ENCODE assay signal across 14 cellular contexts in the genomic region with DNA sequence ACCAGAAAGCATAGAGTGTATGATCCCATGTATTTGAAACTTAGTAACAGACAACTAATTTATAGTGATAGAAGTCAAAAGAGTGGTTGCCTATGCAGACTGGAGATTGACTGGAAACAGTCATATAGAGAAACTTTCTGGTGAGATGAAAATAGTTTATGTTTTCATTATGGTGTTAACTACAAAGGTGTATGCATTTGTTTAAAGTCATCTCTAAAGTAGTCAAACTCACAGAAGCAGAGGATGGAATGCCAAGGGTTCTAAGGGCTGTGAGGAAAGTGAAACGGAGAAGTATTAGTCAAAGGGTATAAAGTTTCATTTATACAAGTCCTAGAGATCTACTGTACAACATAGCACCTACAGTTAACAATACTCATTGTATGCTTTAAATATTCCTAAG. TPM values are rescaled to one million over a fixed set of nuclear protein-coding genes. Genes with fewer than 3 reads are reported as not detected.
A peak's percentile ranks its signal among the peaks of the same experiment; 100 is the strongest.
DNase-seq lines count a peak whose midpoint lies in the region; ATAC-seq and TF ChIP-seq lines count a peak whose summit lies in the region.
"Had no signal": no experiment of that assay in that cellular context is flagged by ENCODE, and none has a peak within 500 bp of the region (broad histone marks: within the 10 kb centered on the region; RNA-seq: fewer than 3 reads in every experiment).

No MANE protein-coding gene starts in this region.

- H3K4me1 Mint-ChIP-seq in stimulated activated naive CD8-positive, alpha-beta T cell treated with anti-CD3 and anti-CD28 coated beads, Interleukin-15, amount 100 ng/mL, for 72 hours: peaks cover 9% of the 10 kb centered on the region

- no peak overlapping the region for H3K4me3 ChIP-seq in heart left ventricle
- H3K4me3 ChIP-seq: skin epidermis had no signal

- H3K36me3 Mint-ChIP-seq in activated naive CD4-positive, alpha-beta T cell treated with anti-CD3 and anti-CD28 coated beads, Interleukin-2, amount 50 U/mL, for 72 hours: peaks cover 0 to 26% of the 10 kb centered on the region in 2 donors

- no peaks in the 10 kb centered on the region for H3K4me1 ChIP-seq in heart left ventricle

- no peaks in the 10 kb centered on the region for H3K36me3 ChIP-seq in heart left ventricle

- no peaks in the 10 kb centered on the region for H3K27me3 ChIP-seq in heart left ventricle

- no peak overlapping the region for H3K4me3 Mint-ChIP-seq in stimulated activated naive CD8-positive, alpha-beta T cell treated with anti-CD3 and anti-CD28 coated beads, Interleukin-15, amount 100 ng/mL, for 72 hours
- H3K4me3 Mint-ChIP-seq: naive thymus-derived CD8-positive, alpha-beta T cell; T-helper 1 cell treated with Interleukin-12 subunit alpha and Interleukin-12 subunit beta and Interleukin-4 antibody, amounts not matched to agents 30 μg/mL and 1 μg/mL, for 36 hours had no signal

- DNase-seq in activated naive CD4-positive, alpha-beta T cell treated with anti-CD3 and anti-CD28 coated beads, Interleukin-2, amount 50 U/mL, for 72 hours (ENCODE audit: low spot score in 2 of 2): peak in 1 of 2 donors; percentile 7
- no peak for DNase-seq in activated naive CD4-positive, alpha-beta T cell treated with anti-CD3 and anti-CD28 coated beads, Interleukin-2, amount 50 U/mL, for 16 hours
- DNase-seq in stimulated activated naive CD8-positive, alpha-beta T cell treated with anti-CD3 and anti-CD28 coated beads, Interleukin-15, amount 100 ng/mL, for 72 hours: peak in 1 of 2 donors; percentile 15
- DNase-seq in NCI-H69 (lab: John Stamatoyannopoulos, UW): no peak
- no peak for DNase-seq in ACHN
- no peak for DNase-seq in heart left ventricle
- DNase-seq: activated CD8-positive, alpha-beta memory T cell treated with anti-CD3 and anti-CD28 coated beads, Interleukin-2, amount 50 U/mL, for 48 hours; naive thymus-derived CD8-positive, alpha-beta T cell; NCI-H1092 treated with DMSO at 0.1 percent for 48 hours had no signal

- no peak for TF ChIP-seq POLR2A in heart left ventricle (IDR thresholded peaks at IDR 0.05)

- intact Hi-C loops in heart left ventricle (cut with DNase I): no loop called here

- 64 to 100% (median 83%) methylated on average over 1 of the region's 1 CpG for WGBS in heart left ventricle, 4 donors

- peaks cover 0 to 6% of the 10 kb centered on the region in 2 donors for H3K9me3 Mint-ChIP-seq in activated naive CD4-positive, alpha-beta T cell treated with anti-CD3 and anti-CD28 coated beads, Interleukin-2, amount 50 U/mL, for 72 hours
- H3K9me3 Mint-ChIP-seq in stimulated activated naive CD8-positive, alpha-beta T cell treated with anti-CD3 and anti-CD28 coated beads, Interleukin-15, amount 100 ng/mL, for 72 hours: no peaks in the 10 kb centered on the region

- H3K27ac ChIP-seq in heart left ventricle: no peak overlapping the region
- H3K27ac ChIP-seq: HL-60, skin epidermis had no signal

- H3K27ac Mint-ChIP-seq in activated naive CD4-positive, alpha-beta T cell treated with anti-CD3 and anti-CD28 coated beads, Interleukin-2, amount 50 U/mL, for 72 hours: no peak overlapping the region
- no peak overlapping the region for H3K27ac Mint-ChIP-seq in stimulated activated naive CD8-positive, alpha-beta T cell treated with anti-CD3 and anti-CD28 coated beads, Interleukin-15, amount 100 ng/mL, for 72 hours
- H3K27ac Mint-ChIP-seq: naive thymus-derived CD8-positive, alpha-beta T cell; T-helper 1 cell treated with Interleukin-12 subunit alpha and Interleukin-12 subunit beta and Interleukin-4 antibody, amounts not matched to agents 30 μg/mL and 1 μg/mL, for 36 hours had no signal

- no peaks in the 10 kb centered on the region for H3K27me3 Mint-ChIP-seq in stimulated activated naive CD8-positive, alpha-beta T cell treated with anti-CD3 and anti-CD28 coated beads, Interleukin-15, amount 100 ng/mL, for 72 hours
- H3K27me3 Mint-ChIP-seq: naive thymus-derived CD8-positive, alpha-beta T cell had no signal

- ATAC-seq in activated naive CD4-positive, alpha-beta T cell treated with anti-CD3 and anti-CD28 coated beads, Interleukin-2, amount 50 U/mL, for 72 hours: peak; percentile 93 to 98
- ATAC-seq in GM21528 (IDR thresholded peaks at IDR 0.05; ENCODE audit: low FRiP score, unreplicated experiment) (peak; percentile 80), HG03095 (IDR thresholded peaks at IDR 0.05; ENCODE audit: unreplicated experiment) (peak; percentile 90), heart left ventricle (no peak)
- ATAC-seq in stimulated activated naive CD8-positive, alpha-beta T cell treated with anti-CD3 and anti-CD28 coated beads, Interleukin-15, amount 100 ng/mL, for 72 hours: peak; percentile 99
- ATAC-seq: naive thymus-derived CD8-positive, alpha-beta T cell had no signal

- in situ Hi-C loops in ACHN (cut with HindIII; ENCODE audit: low pct_ligation_motif_present, low pct_unique_long_range_greater_than_20kb, low sequenced_read_pairs): no loop called here

- TF ChIP-seq CTCF in heart left ventricle (IDR thresholded peaks at IDR 0.05): no peak

- peaks cover 0 to 8% (median 0%) of the 10 kb centered on the region in 12 donors for H3K9me3 ChIP-seq in heart left ventricle

RNA-seq across cellular contexts. Expression of a gene that starts 45.8 kb away (rescaled TPM):
- total RNA-seq in activated naive CD4-positive, alpha-beta T cell treated with anti-CD3 and anti-CD28 coated beads, Interleukin-2, amount 50 U/mL, for 72 hours: 10 to 100 TPM in 1 of 2 donors, 1 to 10 TPM in 1; 5.9 to 13.8 TPM
- 10 to 100 TPM; 14.0 to 23.0 (median 17.6) TPM for total RNA-seq in heart left ventricle
- polyA plus RNA-seq in heart left ventricle: 10 to 100 TPM in 1 of 2 donors, 1 to 10 TPM in 1; 3.0 to 11.2 TPM

Comparison
In these comparisons a context has a peak if more than half of its experiments do, and no peak if none do; other contexts are left out.
1. ATAC-seq: peak in activated naive CD4-positive, alpha-beta T cell treated with anti-CD3 and anti-CD28 coated beads, Interleukin-2, amount 50 U/mL, for 72 hours (2 of 2), GM21528 (single experiment), HG03095 (single experiment) and stimulated activated naive CD8-positive, alpha-beta T cell treated with anti-CD3 and anti-CD28 coated beads, Interleukin-15, amount 100 ng/mL, for 72 hours (single experiment); none in heart left ventricle (0 of 4).